2 cellular contexts compared by ENCODE assay signal in the genomic region with DNA sequence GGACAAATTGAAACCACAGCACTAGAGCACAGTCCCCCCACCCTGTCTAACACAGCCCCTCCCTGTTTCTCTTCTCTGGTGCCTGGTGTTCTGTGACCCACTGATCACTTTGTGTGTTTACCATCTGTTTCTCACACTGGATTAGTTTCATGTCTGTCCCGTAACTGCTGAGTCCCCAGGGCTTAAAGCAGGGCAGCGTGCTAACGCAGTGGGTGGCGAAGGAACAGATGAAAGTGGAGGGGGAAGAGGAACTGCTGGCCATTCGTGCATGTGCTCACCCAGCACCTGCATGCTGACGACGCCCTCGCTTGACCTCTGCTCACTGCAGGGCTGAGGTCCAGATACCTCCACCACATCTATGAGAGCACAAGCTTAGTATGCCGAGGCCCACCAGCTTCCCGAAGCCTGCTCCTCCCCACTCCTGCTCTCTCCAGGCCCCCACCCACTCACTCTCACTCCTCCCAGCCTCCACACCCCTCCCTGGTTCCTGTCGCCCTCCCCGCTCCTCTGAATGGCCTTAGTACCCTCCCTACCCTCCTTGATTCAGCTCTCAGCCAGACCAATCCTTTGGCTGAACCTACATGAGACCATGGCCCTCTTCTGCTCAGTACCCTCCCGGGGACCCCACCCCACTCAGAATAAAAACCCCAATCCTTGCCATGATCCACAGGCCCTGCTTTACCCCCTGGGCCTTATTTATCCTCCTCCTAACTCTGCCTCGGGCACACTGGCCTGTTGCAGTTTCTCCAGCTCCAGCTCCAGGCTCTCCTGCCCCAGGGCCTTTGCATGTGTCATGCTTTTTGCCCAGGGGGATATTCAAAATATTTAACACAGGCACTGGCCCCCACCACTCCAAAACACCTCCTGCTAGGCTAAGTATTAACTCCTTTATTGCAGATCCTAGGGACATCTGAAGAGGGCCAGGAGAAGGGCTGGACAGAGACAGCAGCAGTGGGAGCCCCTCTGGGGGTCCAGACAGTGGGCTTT.
TF ChIP-seq lines count a peak whose summit lies in the region.

No MANE protein-coding gene starts in this region.

TF ChIP-seq in SK-N-SH, 30 proteins besides CTCF, POLR2A, EP300 and RAD21 (continued from another document):
- TF ChIP-seq, protein P1, sequence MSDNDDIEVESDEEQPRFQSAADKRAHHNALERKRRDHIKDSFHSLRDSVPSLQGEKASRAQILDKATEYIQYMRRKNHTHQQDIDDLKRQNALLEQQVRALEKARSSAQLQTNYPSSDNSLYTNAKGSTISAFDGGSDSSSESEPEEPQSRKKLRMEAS (IDR thresholded peaks at IDR 0.05; ENCODE audit: low read depth): no peak
- TF ChIP-seq MXI1 (IDR thresholded peaks at IDR 0.05; ENCODE audit: low read depth, low read length) (no peak), RFX5 (IDR thresholded peaks at IDR 0.05; ENCODE audit: low read length) (no peak), NRF1 (IDR thresholded peaks at IDR 0.05; ENCODE audit: low read depth, low read length) (no peak), RCOR1 (IDR thresholded peaks at IDR 0.05; ENCODE audit: low read length) (no peak), NFIC (IDR thresholded peaks at IDR 0.05; ENCODE audit: borderline replicate concordance) (no peak), SMC3 (IDR thresholded peaks at IDR 0.05; ENCODE audit: low read depth, low read length) (no peak)
- TF ChIP-seq, protein P2, sequence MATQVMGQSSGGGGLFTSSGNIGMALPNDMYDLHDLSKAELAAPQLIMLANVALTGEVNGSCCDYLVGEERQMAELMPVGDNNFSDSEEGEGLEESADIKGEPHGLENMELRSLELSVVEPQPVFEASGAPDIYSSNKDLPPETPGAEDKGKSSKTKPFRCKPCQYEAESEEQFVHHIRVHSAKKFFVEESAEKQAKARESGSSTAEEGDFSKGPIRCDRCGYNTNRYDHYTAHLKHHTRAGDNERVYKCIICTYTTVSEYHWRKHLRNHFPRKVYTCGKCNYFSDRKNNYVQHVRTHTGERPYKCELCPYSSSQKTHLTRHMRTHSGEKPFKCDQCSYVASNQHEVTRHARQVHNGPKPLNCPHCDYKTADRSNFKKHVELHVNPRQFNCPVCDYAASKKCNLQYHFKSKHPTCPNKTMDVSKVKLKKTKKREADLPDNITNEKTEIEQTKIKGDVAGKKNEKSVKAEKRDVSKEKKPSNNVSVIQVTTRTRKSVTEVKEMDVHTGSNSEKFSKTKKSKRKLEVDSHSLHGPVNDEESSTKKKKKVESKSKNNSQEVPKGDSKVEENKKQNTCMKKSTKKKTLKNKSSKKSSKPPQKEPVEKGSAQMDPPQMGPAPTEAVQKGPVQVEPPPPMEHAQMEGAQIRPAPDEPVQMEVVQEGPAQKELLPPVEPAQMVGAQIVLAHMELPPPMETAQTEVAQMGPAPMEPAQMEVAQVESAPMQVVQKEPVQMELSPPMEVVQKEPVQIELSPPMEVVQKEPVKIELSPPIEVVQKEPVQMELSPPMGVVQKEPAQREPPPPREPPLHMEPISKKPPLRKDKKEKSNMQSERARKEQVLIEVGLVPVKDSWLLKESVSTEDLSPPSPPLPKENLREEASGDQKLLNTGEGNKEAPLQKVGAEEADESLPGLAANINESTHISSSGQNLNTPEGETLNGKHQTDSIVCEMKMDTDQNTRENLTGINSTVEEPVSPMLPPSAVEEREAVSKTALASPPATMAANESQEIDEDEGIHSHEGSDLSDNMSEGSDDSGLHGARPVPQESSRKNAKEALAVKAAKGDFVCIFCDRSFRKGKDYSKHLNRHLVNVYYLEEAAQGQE (IDR thresholded peaks at IDR 0.05; ENCODE audit: low read depth, low read length): no peak

TF ChIP-seq in SK-N-SH treated with all-trans-retinoic acid at 6 μM for 48 hours, 23 proteins besides CTCF, POLR2A, EP300 and RAD21 (continued from another document):
- TF ChIP-seq, protein P3, sequence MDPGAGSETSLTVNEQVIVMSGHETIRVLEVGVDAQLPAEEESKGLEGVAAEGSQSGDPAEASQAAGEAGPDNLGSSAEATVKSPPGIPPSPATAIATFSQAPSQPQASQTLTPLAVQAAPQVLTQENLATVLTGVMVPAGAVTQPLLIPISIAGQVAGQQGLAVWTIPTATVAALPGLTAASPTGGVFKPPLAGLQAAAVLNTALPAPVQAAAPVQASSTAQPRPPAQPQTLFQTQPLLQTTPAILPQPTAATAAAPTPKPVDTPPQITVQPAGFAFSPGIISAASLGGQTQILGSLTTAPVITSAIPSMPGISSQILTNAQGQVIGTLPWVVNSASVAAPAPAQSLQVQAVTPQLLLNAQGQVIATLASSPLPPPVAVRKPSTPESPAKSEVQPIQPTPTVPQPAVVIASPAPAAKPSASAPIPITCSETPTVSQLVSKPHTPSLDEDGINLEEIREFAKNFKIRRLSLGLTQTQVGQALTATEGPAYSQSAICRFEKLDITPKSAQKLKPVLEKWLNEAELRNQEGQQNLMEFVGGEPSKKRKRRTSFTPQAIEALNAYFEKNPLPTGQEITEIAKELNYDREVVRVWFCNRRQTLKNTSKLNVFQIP (CRISPR knock-in tag; IDR thresholded peaks at IDR 0.05; ENCODE audit: borderline replicate concordance, low read depth): no peak
- TF ChIP-seq ARNTL (CRISPR knock-in tag; IDR thresholded peaks at IDR 0.05; ENCODE audit: borderline replicate concordance, low read depth) (no peak), ZFP3 (CRISPR knock-in tag; IDR thresholded peaks at IDR 0.05) (no peak), TCF4 (CRISPR knock-in tag; IDR thresholded peaks at IDR 0.05; ENCODE audit: borderline replicate concordance) (no peak), ZNF70 (CRISPR knock-in tag; IDR thresholded peaks at IDR 0.05) (no peak), BACH2 (CRISPR knock-in tag; IDR thresholded peaks at IDR 0.05; ENCODE audit: borderline replicate concordance) (no peak)
- TF ChIP-seq, protein P4, sequence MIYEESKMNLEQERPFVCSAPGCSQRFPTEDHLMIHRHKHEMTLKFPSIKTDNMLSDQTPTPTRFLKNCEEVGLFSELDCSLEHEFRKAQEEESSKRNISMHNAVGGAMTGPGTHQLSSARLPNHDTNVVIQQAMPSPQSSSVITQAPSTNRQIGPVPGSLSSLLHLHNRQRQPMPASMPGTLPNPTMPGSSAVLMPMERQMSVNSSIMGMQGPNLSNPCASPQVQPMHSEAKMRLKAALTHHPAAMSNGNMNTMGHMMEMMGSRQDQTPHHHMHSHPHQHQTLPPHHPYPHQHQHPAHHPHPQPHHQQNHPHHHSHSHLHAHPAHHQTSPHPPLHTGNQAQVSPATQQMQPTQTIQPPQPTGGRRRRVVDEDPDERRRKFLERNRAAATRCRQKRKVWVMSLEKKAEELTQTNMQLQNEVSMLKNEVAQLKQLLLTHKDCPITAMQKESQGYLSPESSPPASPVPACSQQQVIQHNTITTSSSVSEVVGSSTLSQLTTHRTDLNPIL (CRISPR knock-in tag; IDR thresholded peaks at IDR 0.05; ENCODE audit: low read depth): no peak
- TF ChIP-seq, protein P5, sequence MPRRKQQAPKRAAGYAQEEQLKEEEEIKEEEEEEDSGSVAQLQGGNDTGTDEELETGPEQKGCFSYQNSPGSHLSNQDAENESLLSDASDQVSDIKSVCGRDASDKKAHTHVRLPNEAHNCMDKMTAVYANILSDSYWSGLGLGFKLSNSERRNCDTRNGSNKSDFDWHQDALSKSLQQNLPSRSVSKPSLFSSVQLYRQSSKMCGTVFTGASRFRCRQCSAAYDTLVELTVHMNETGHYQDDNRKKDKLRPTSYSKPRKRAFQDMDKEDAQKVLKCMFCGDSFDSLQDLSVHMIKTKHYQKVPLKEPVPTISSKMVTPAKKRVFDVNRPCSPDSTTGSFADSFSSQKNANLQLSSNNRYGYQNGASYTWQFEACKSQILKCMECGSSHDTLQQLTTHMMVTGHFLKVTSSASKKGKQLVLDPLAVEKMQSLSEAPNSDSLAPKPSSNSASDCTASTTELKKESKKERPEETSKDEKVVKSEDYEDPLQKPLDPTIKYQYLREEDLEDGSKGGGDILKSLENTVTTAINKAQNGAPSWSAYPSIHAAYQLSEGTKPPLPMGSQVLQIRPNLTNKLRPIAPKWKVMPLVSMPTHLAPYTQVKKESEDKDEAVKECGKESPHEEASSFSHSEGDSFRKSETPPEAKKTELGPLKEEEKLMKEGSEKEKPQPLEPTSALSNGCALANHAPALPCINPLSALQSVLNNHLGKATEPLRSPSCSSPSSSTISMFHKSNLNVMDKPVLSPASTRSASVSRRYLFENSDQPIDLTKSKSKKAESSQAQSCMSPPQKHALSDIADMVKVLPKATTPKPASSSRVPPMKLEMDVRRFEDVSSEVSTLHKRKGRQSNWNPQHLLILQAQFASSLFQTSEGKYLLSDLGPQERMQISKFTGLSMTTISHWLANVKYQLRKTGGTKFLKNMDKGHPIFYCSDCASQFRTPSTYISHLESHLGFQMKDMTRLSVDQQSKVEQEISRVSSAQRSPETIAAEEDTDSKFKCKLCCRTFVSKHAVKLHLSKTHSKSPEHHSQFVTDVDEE (CRISPR knock-in tag; IDR thresholded peaks at IDR 0.05): no peak
- TF ChIP-seq, protein P6, sequence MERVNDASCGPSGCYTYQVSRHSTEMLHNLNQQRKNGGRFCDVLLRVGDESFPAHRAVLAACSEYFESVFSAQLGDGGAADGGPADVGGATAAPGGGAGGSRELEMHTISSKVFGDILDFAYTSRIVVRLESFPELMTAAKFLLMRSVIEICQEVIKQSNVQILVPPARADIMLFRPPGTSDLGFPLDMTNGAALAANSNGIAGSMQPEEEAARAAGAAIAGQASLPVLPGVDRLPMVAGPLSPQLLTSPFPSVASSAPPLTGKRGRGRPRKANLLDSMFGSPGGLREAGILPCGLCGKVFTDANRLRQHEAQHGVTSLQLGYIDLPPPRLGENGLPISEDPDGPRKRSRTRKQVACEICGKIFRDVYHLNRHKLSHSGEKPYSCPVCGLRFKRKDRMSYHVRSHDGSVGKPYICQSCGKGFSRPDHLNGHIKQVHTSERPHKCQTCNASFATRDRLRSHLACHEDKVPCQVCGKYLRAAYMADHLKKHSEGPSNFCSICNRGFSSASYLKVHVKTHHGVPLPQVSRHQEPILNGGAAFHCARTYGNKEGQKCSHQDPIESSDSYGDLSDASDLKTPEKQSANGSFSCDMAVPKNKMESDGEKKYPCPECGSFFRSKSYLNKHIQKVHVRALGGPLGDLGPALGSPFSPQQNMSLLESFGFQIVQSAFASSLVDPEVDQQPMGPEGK (CRISPR knock-in tag; IDR thresholded peaks at IDR 0.05; ENCODE audit: borderline replicate concordance): no peak
